In the genomic region with DNA sequence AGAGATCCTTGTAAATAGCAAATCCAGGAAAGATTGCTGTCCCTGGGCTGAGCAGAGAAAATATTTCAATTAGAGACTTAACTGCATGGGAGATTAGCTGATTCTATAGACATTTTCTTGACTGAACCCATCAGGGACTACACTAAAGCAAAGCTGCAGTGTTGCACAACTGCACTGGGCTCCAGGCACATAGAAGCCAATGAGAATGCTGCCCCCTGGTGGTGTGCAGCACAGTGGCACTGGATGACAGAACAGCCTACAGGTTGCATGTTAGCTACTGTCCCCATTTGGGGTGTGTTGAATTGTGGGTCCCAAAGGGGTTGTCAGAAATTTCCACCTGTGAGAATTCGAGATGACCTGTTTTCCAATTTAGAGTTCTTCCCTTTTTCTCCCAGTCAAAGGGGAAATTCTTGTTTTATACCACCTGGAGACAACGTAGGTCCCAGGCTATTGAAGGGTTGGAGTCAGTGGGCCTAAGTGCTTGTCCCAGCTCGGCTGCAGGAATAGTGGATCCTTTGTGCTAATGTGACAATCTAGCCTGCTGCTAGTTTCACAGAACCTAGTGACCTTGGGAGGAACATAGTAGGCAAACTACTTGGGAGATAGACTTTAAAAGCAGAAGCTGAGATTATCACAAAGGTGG, we compare ENCODE assay signal across 9 cellular contexts.
DNase-seq lines count a peak whose midpoint lies in the region; ATAC-seq, FAIRE-seq and TF ChIP-seq lines count a peak whose summit lies in the region.
"Had no signal": no experiment of that assay in that cellular context is flagged by ENCODE, and none has a peak within 500 bp of the region (broad histone marks: within the 10 kb centered on the region; RNA-seq: fewer than 3 reads in every experiment).

No MANE protein-coding gene starts in this region.

- TF ChIP-seq CTCF in bronchial epithelial cell (IDR thresholded peaks at IDR 0.05; ENCODE audit: insufficient read depth, low read length, severe bottlenecking), result peak; percentile 95

- FAIRE-seq in bronchial epithelial cell (lab: Jason Lieb, UNC), result peak; percentile 55
- FAIRE-seq: G401.6 had no signal

- H3K36me3 ChIP-seq in bronchial epithelial cell (ENCODE audit: control insufficient read depth, insufficient read depth, low read length), result no peaks in the 10 kb centered on the region

- no peak overlapping the region for H3K4me3 ChIP-seq in bronchial epithelial cell (ENCODE audit: low read depth, low read length)

- DNase-seq in NCI-H524 (lab: John Stamatoyannopoulos, UW) (peak; percentile 49 to 77), NCI-H524 treated with DMSO at 0.1 percent for 48 hours (lab: John Stamatoyannopoulos, UW) (no peak), NCI-H1048 (lab: John Stamatoyannopoulos, UW) (peak; percentile 5), T follicular helper cell (ENCODE audit: low read depth) (peak; percentile 7), bronchial epithelial cell (ENCODE audit: low read depth) (peak; percentile 69), left lobe of liver (ENCODE audit: low spot score) (peak; percentile 82)
- peak; percentile 40 to 45 for DNase-seq in stimulated activated CD8-positive, alpha-beta memory T cell treated with anti-CD3 and anti-CD28 coated beads, Interleukin-2, amount 100 ng/mL, for 48 hours (ENCODE audit: low read depth in 2 of 2)

- ATAC-seq in left lobe of liver, result peak; percentile 100
- no peak for ATAC-seq in HG03175 (IDR thresholded peaks at IDR 0.05; ENCODE audit: unreplicated experiment)

- peaks cover 6% of the 10 kb centered on the region for H3K27me3 ChIP-seq in bronchial epithelial cell (ENCODE audit: control insufficient read depth, insufficient read depth, low read length)
